26 cellular contexts compared by ENCODE assay signal in genomic region chr13:106129273-106129672, GRCh38.
DNase-seq lines count a peak whose midpoint lies in the region; ATAC-seq and TF ChIP-seq lines count a peak whose summit lies in the region.
"Had no signal": no experiment of that assay in that cellular context is flagged by ENCODE, and none has a peak within 500 bp of the region (broad histone marks: within the 10 kb centered on the region; RNA-seq: fewer than 3 reads in every experiment).

No MANE protein-coding gene starts in this region.

- H2AFZ ChIP-seq in hepatocyte = no peak overlapping the region

- ATAC-seq in left lobe of liver (no peak), HG03469 (IDR thresholded peaks at IDR 0.05; ENCODE audit: unreplicated experiment) (no peak)
- ATAC-seq in naive thymus-derived CD4-positive, alpha-beta T cell = no peak
- ATAC-seq: activated naive CD8-positive, alpha-beta T cell treated with anti-CD3 and anti-CD28 coated beads, Interleukin-2, amount 50 U/mL, for 24 hours; activated T-cell treated with anti-CD3 and anti-CD28 coated beads, Interleukin-2, amount 50 U/mL, for 4 hours; gastroesophageal sphincter; natural killer cell had no signal

- POLR2A ChIA-PET in naive thymus-derived CD4-positive, alpha-beta T cell (lab: Charles Lee) = no interaction called here

- no peaks in the 10 kb centered on the region for H3K4me1 Mint-ChIP-seq in naive thymus-derived CD4-positive, alpha-beta T cell
- H3K4me1 Mint-ChIP-seq: activated CD4-positive, alpha-beta T cell treated with anti-CD3 and anti-CD28 coated beads, Interleukin-2, amount 10 ng/mL, durations not matched to agents 24 days and 14 days; activated naive CD8-positive, alpha-beta T cell treated with anti-CD3 and anti-CD28 coated beads, Interleukin-2, amount 50 U/mL, for 24 hours; CD14-positive monocyte; endodermal cell; IgD-negative memory B cell; immature natural killer cell; mesothelial cell of epicardium; natural killer cell had no signal

- no peaks in the 10 kb centered on the region for H3K9me3 ChIP-seq in hepatocyte (ENCODE audit: low read depth)
- no peaks in the 10 kb centered on the region for H3K9me3 ChIP-seq in naive thymus-derived CD4-positive, alpha-beta T cell (ENCODE audit: control insufficient read depth in 2 of 3, low read length in 3 of 3)
- H3K9me3 ChIP-seq: gastroesophageal sphincter had no signal

- peaks cover 5% of the 10 kb centered on the region for H3K4me1 ChIP-seq in hepatocyte (ENCODE audit: insufficient read depth)
- no peaks in the 10 kb centered on the region for H3K4me1 ChIP-seq in naive thymus-derived CD4-positive, alpha-beta T cell (ENCODE audit: control insufficient read depth in 2 of 2, insufficient read depth in 2 of 2, low read length in 2 of 2)
- H3K4me1 ChIP-seq: gastroesophageal sphincter had no signal

- no peak for TF ChIP-seq CTCF in hepatocyte (IDR thresholded peaks at IDR 0.05; ENCODE audit: poor library complexity)

- H3K9me3 Mint-ChIP-seq in naive thymus-derived CD4-positive, alpha-beta T cell = peaks cover 0 to 23% (median 11%) of the 10 kb centered on the region in 11 donors
- H3K9me3 Mint-ChIP-seq: activated T-cell treated with anti-CD3 and anti-CD28 coated beads, Interleukin-2, amount 50 U/mL, for 4 hours; stimulated activated naive CD8-positive, alpha-beta T cell treated with anti-CD3 and anti-CD28 coated beads, Interleukin-15, Interleukin-2, amounts not matched to agents 100 ng/mL and 50 ng/mL, for 24 hours had no signal

- H3K4me2 ChIP-seq in hepatocyte = no peak overlapping the region

- no peaks in the 10 kb centered on the region for H3K79me2 ChIP-seq in hepatocyte

- H3K4me3 Mint-ChIP-seq in naive thymus-derived CD4-positive, alpha-beta T cell = no peak overlapping the region
- H3K4me3 Mint-ChIP-seq: activated CD4-positive, alpha-beta T cell treated with anti-CD3 and anti-CD28 coated beads, Interleukin-2, amount 10 ng/mL, durations not matched to agents 24 days and 14 days; activated naive CD8-positive, alpha-beta T cell treated with anti-CD3 and anti-CD28 coated beads, Interleukin-2, amount 50 U/mL, for 24 hours; activated T-cell treated with anti-CD3 and anti-CD28 coated beads, Interleukin-2, amount 50 U/mL, for 4 hours; CD14-positive monocyte; dendritic cell treated with granulocyte-macrophage colony-stimulating factor and Interleukin-4, amounts not matched to agents 40 ng/mL and 50 ng/mL, for 4 days; endodermal cell; IgD-negative memory B cell; immature natural killer cell; mesothelial cell of epicardium; natural killer cell; stimulated activated naive CD8-positive, alpha-beta T cell treated with anti-CD3 and anti-CD28 coated beads, Interleukin-15, Interleukin-2, amounts not matched to agents 100 ng/mL and 50 ng/mL, for 24 hours had no signal

- peaks cover 0 to 11% (median 6%) of the 10 kb centered on the region in 5 donors for H3K27me3 Mint-ChIP-seq in naive thymus-derived CD4-positive, alpha-beta T cell
- H3K27me3 Mint-ChIP-seq: activated CD4-positive, alpha-beta T cell treated with anti-CD3 and anti-CD28 coated beads, Interleukin-2, amount 10 ng/mL, durations not matched to agents 24 days and 14 days; activated naive CD8-positive, alpha-beta T cell treated with anti-CD3 and anti-CD28 coated beads, Interleukin-2, amount 50 U/mL, for 24 hours; dendritic cell treated with granulocyte-macrophage colony-stimulating factor and Interleukin-4, amounts not matched to agents 40 ng/mL and 50 ng/mL, for 4 days; IgD-negative memory B cell had no signal

- DNase-seq in DMS153 (lab: John Stamatoyannopoulos, UW) = peak; percentile 92
- peak; percentile 58 for DNase-seq in HT-29 (ENCODE audit: low spot score)
- DNase-seq in NCI-H748 treated with DMSO at 0.1 percent for 48 hours (lab: John Stamatoyannopoulos, UW) = peak; percentile 51
- no peak for DNase-seq in hepatocyte (ENCODE audit: low spot score)
- no peak for DNase-seq in left lobe of liver (ENCODE audit: low spot score)
- no peak for DNase-seq in naive thymus-derived CD4-positive, alpha-beta T cell
- DNase-seq in activated CD4-positive, alpha-beta T cell treated with anti-CD3 and anti-CD28 coated beads for 4 hours = no peak
- DNase-seq: activated CD4-positive, alpha-beta T cell treated with anti-CD3 and anti-CD28 coated beads, Interleukin-2, amount 10 ng/mL, durations not matched to agents 24 days and 14 days; activated naive CD8-positive, alpha-beta T cell treated with anti-CD3 and anti-CD28 coated beads, Interleukin-2, amount 50 U/mL, for 24 hours; activated T-cell treated with anti-CD3 and anti-CD28 coated beads, Interleukin-2, amount 50 U/mL, for 4 hours; central memory CD4-positive, alpha-beta T cell; DMS 273 treated with DMSO at 0.1 percent for 48 hours; endodermal cell; hypothalamus; immature natural killer cell; natural killer cell; NCI-H1092; SHP77; WERI-Rb-1 had no signal

- no peak overlapping the region for H3K27ac Mint-ChIP-seq in naive thymus-derived CD4-positive, alpha-beta T cell
- H3K27ac Mint-ChIP-seq: activated CD4-positive, alpha-beta T cell treated with anti-CD3 and anti-CD28 coated beads, Interleukin-2, amount 10 ng/mL, durations not matched to agents 24 days and 14 days; activated naive CD8-positive, alpha-beta T cell treated with anti-CD3 and anti-CD28 coated beads, Interleukin-2, amount 50 U/mL, for 24 hours; CD14-positive monocyte; dendritic cell treated with granulocyte-macrophage colony-stimulating factor and Interleukin-4, amounts not matched to agents 40 ng/mL and 50 ng/mL, for 4 days; endodermal cell; immature natural killer cell; mesothelial cell of epicardium; natural killer cell; stimulated activated naive CD8-positive, alpha-beta T cell treated with anti-CD3 and anti-CD28 coated beads, Interleukin-15, Interleukin-2, amounts not matched to agents 100 ng/mL and 50 ng/mL, for 24 hours had no signal

- H3K9me2 ChIP-seq in hepatocyte (replicated peaks; ENCODE audit: insufficient read depth) = no peaks in the 10 kb centered on the region

- 64% methylated on average over 1 of the region's 1 CpG for WGBS in hepatocyte (ENCODE audit: low lambda C conversion rate, missing lambda C conversion rate)

- no peaks in the 10 kb centered on the region for H3K36me3 ChIP-seq in hepatocyte (replicated peaks; ENCODE audit: insufficient read depth, low read depth)
- H3K36me3 ChIP-seq in naive thymus-derived CD4-positive, alpha-beta T cell (ENCODE audit: control insufficient read depth in 2 of 3, insufficient read depth in 3 of 3, low read length in 3 of 3) = no peaks in the 10 kb centered on the region
- H3K36me3 ChIP-seq: gastroesophageal sphincter, WERI-Rb-1 had no signal

- no peaks in the 10 kb centered on the region for H3K27me3 ChIP-seq in hepatocyte
- no peaks in the 10 kb centered on the region for H3K27me3 ChIP-seq in naive thymus-derived CD4-positive, alpha-beta T cell (ENCODE audit: control insufficient read depth in 2 of 2, insufficient read depth in 2 of 2, low read length in 2 of 2)
- H3K27me3 ChIP-seq: gastroesophageal sphincter had no signal

- CTCF ChIA-PET in naive thymus-derived CD4-positive, alpha-beta T cell (lab: Charles Lee) = no interaction called here

- no peaks in the 10 kb centered on the region for H4K20me1 ChIP-seq in hepatocyte (ENCODE audit: insufficient read depth, poor library complexity, severe bottlenecking)

- H3K36me3 Mint-ChIP-seq in naive thymus-derived CD4-positive, alpha-beta T cell = no peaks in the 10 kb centered on the region
- H3K36me3 Mint-ChIP-seq: CD14-positive monocyte, IgD-negative memory B cell, immature natural killer cell, natural killer cell had no signal

- H3K27ac ChIP-seq in hepatocyte = peak overlapping the region; percentile 74
- H3K27ac ChIP-seq in naive thymus-derived CD4-positive, alpha-beta T cell (ENCODE audit: low read depth, low read length) = no peak overlapping the region
- H3K27ac ChIP-seq: gastroesophageal sphincter, WERI-Rb-1 had no signal

- H3K4me3 ChIP-seq in hepatocyte = no peak overlapping the region
- no peak overlapping the region for H3K4me3 ChIP-seq in naive thymus-derived CD4-positive, alpha-beta T cell (ENCODE audit: low read length)
- H3K4me3 ChIP-seq: gastroesophageal sphincter had no signal

- intact Hi-C loops in naive thymus-derived CD4-positive, alpha-beta T cell (cut with micrococcal nuclease) = no loop called here

Comparison
In these comparisons a context has a peak if more than half of its experiments do, and no peak if none do; other contexts are left out.
1. DNase-seq: peak in DMS153 (single experiment), HT-29 (single experiment) and NCI-H748 treated with DMSO at 0.1 percent for 48 hours (single experiment); none in hepatocyte (single experiment), left lobe of liver (single experiment), naive thymus-derived CD4-positive, alpha-beta T cell (0 of 9) and activated CD4-positive, alpha-beta T cell treated with anti-CD3 and anti-CD28 coated beads for 4 hours (0 of 2).